8 cellular contexts compared by ENCODE assay signal in the genomic region with DNA sequence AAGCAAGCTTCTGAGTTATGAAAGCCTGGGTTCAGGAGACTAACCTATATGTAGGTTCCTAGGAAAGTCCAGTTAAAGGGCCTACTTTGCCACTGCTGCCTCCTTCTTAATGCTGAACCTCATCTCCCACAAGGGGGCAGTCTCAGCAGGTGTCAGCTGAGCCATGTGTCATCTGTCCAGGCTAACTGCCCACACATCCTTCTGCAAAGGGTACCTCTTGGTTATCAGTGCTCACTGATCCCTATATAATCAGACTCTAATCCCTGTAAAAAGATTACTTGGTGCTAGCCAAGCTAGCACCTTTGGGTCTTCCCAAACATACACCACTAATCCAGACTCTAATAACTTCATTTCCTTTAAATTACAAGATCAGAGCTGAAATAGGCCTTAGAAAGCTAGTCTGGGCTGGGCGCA. TPM values are rescaled to one million over a fixed set of nuclear protein-coding genes. Genes with fewer than 3 reads are reported as not detected.
DNase-seq lines count a peak whose midpoint lies in the region; ATAC-seq and TF ChIP-seq lines count a peak whose summit lies in the region.

No MANE protein-coding gene starts in this region.

- no peak overlapping the region for H3K4me3 ChIP-seq in MG63
- no peak overlapping the region for H3K4me3 ChIP-seq in SU-DHL-6 (ENCODE audit: insufficient read depth, low read length, poor library complexity, severe bottlenecking)
- H3K4me3 ChIP-seq in adipocyte (ENCODE audit: low read length), result no peak overlapping the region
- no peak overlapping the region for H3K4me3 ChIP-seq in smooth muscle cell

- H4K20me1 ChIP-seq in SU-DHL-6 (ENCODE audit: low read depth, low read length) (no peaks in the 10 kb centered on the region), smooth muscle cell (ENCODE audit: low read depth) (peaks cover 59% of the 10 kb centered on the region)

- no peak overlapping the region for H3K9ac ChIP-seq in SU-DHL-6 (ENCODE audit: low read length)
- no peak overlapping the region for H3K9ac ChIP-seq in adipocyte (ENCODE audit: low read length)
- H3K9ac ChIP-seq in smooth muscle cell (ENCODE audit: low read depth), result no peak overlapping the region

- H3K36me3 ChIP-seq in MG63 (peaks cover 79% of the 10 kb centered on the region), SU-DHL-6 (ENCODE audit: low read length) (peaks cover 27% of the 10 kb centered on the region), adipocyte (ENCODE audit: control insufficient read depth, insufficient read depth, low read length, severe bottlenecking) (peaks cover 96% of the 10 kb centered on the region), smooth muscle cell (ENCODE audit: low read depth) (peaks cover 8% of the 10 kb centered on the region)

- H3F3A ChIP-seq in SU-DHL-6 (ENCODE audit: insufficient read depth) (peaks cover 29% of the 10 kb centered on the region), smooth muscle cell (ENCODE audit: low read depth) (peaks cover 29% of the 10 kb centered on the region)

- intact Hi-C loops in left ventricle myocardium superior (cut with micrococcal nuclease), result no loop called here

- H3K27me3 ChIP-seq in MG63 (no peaks in the 10 kb centered on the region), SU-DHL-6 (ENCODE audit: low read length) (no peaks in the 10 kb centered on the region), adipocyte (replicated peaks; ENCODE audit: control insufficient read depth, insufficient read depth, low read length) (no peaks in the 10 kb centered on the region), smooth muscle cell (ENCODE audit: low read depth) (no peaks in the 10 kb centered on the region)

- ATAC-seq in left ventricle myocardium superior (peak; percentile 60), HG03521 (IDR thresholded peaks at IDR 0.05; ENCODE audit: unreplicated experiment) (no peak), HG03045 (IDR thresholded peaks at IDR 0.05; ENCODE audit: unreplicated experiment) (no peak)

- 81% methylated on average over 1 of the region's 1 CpG for WGBS in smooth muscle cell (ENCODE audit: low lambda C conversion rate)

- no peak overlapping the region for H3K27ac ChIP-seq in SU-DHL-6 (ENCODE audit: low read depth, low read length)
- no peak overlapping the region for H3K27ac ChIP-seq in smooth muscle cell (ENCODE audit: low read depth)

- no peaks in the 10 kb centered on the region for H3K9me2 ChIP-seq in SU-DHL-6 (replicated peaks; ENCODE audit: insufficient read depth, low read length)

- H3K4me1 ChIP-seq in adipocyte (ENCODE audit: control insufficient read depth, insufficient read depth, low read length) (peaks cover 4% of the 10 kb centered on the region), smooth muscle cell (ENCODE audit: low read depth) (peaks cover 6% of the 10 kb centered on the region)

- H3K79me2 ChIP-seq in SU-DHL-6 (ENCODE audit: insufficient read depth, low read length), result peaks cover 13% of the 10 kb centered on the region; the same call in 1 of the 2 replicates
- H3K79me2 ChIP-seq in smooth muscle cell (ENCODE audit: low read depth), result no peaks in the 10 kb centered on the region

- TF ChIP-seq CTCF in SU-DHL-6 (IDR thresholded peaks at IDR 0.05; ENCODE audit: insufficient read depth, low read length, poor library complexity, severe bottlenecking) (peak; percentile 54), smooth muscle cell (IDR thresholded peaks at IDR 0.05; ENCODE audit: borderline replicate concordance, insufficient read depth, poor library complexity, severe bottlenecking) (peak; percentile 63)

- H3K4me2 ChIP-seq in SU-DHL-6 (ENCODE audit: low read depth, low read length, poor library complexity, severe bottlenecking) (no peak overlapping the region), smooth muscle cell (peak overlapping the region; percentile 35)

- DNase-seq in GF-D8 (lab: John Stamatoyannopoulos, UW) (peak; percentile 24), MG63 (peak; percentile 57), adipocyte (ENCODE audit: low read depth) (peak; percentile 76), left ventricle myocardium superior (peak; percentile 50), smooth muscle cell (lab: John Stamatoyannopoulos, UW; ENCODE audit: unreplicated experiment) (no peak)

- H3K9me3 ChIP-seq in MG63 (no peaks in the 10 kb centered on the region), SU-DHL-6 (ENCODE audit: insufficient read depth, low read length) (no peaks in the 10 kb centered on the region), adipocyte (ENCODE audit: control insufficient read depth, low read length) (no peaks in the 10 kb centered on the region), smooth muscle cell (replicated peaks; ENCODE audit: low read depth) (no peaks in the 10 kb centered on the region)

- no peak overlapping the region for H2AFZ ChIP-seq in SU-DHL-6 (ENCODE audit: low read depth, low read length, severe bottlenecking)
- no peak overlapping the region for H2AFZ ChIP-seq in smooth muscle cell (ENCODE audit: low read depth)

RNA-seq across cellular contexts. Expression of a gene that starts 9.0 kb away (rescaled TPM):
- 1,198 and 1,251 TPM in 2 replicates for total RNA-seq in MG63 (2014; rRNA removed; shearing (Covaris generic); ENCODE audit: low replicate concordance)
- total RNA-seq in left ventricle myocardium superior (311 TPM), smooth muscle cell (299 and 303 TPM in 2 replicates)
- polyA plus RNA-seq in smooth muscle cell, result 369 and 409 TPM in 2 replicates

RNA-seq across cellular contexts. Expression of a gene that starts 12.5 kb away (rescaled TPM):
- total RNA-seq in MG63 (2014; rRNA removed; shearing (Covaris generic); ENCODE audit: low replicate concordance), result 1.0 and 1.2 TPM in 2 replicates
- total RNA-seq in left ventricle myocardium superior, result 24.7 TPM
- total RNA-seq in smooth muscle cell, result 2.5 and 3.0 TPM in 2 replicates
- 1.3 and 1.8 TPM in 2 replicates for polyA plus RNA-seq in smooth muscle cell

RNA-seq across cellular contexts. Expression of a gene that starts 12.8 kb away (rescaled TPM):
- 0.16 and 0.67 TPM in 2 replicates for total RNA-seq in MG63 (2014; rRNA removed; shearing (Covaris generic); ENCODE audit: low replicate concordance)
- total RNA-seq in left ventricle myocardium superior (0.30 TPM), smooth muscle cell (0.18 and 2.4 TPM in 2 replicates)
- 1.3 and 2.1 TPM in 2 replicates for polyA plus RNA-seq in smooth muscle cell

RNA-seq across cellular contexts. Expression of a gene that starts 21.7 kb away (rescaled TPM):
- 0.25 TPM in 1 of 2 replicates, not detected in the other for total RNA-seq in MG63 (2014; rRNA removed; shearing (Covaris generic); ENCODE audit: low replicate concordance)
- total RNA-seq in left ventricle myocardium superior (1.9 TPM), smooth muscle cell (3.4 and 4.3 TPM in 2 replicates)
- 1.3 and 2.3 TPM in 2 replicates for polyA plus RNA-seq in smooth muscle cell

RNA-seq across cellular contexts. Expression of a gene that starts 38.0 kb away (rescaled TPM):
- 60.7 and 93.8 TPM in 2 replicates for total RNA-seq in MG63 (2014; rRNA removed; shearing (Covaris generic); ENCODE audit: low replicate concordance)
- total RNA-seq in left ventricle myocardium superior (43.2 TPM), smooth muscle cell (64.1 and 91.4 TPM in 2 replicates)
- polyA plus RNA-seq in smooth muscle cell, result 135 and 148 TPM in 2 replicates
